In the genomic region with DNA sequence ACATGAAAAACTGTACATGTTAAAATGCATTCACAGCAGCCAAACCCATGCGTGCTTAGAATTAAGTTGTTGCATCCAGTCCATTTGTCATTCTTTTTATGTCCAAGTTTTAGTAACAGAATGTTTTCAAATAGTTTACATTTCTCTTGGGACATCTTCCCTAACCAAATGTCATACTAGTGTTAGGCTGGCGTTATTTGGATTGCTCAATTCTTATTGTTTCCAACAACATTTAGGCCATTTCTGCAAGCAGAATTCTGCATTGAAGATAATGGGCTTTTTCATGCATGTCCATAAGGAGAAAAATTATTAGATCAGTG, we compare ENCODE assay signal across 11 cellular contexts.
"Had no signal": no experiment of that assay in that cellular context is flagged by ENCODE, and none has a peak within 500 bp of the region (broad histone marks: within the 10 kb centered on the region; RNA-seq: fewer than 3 reads in every experiment).

No MANE protein-coding gene starts in this region.

- H3K4me1 ChIP-seq: ascending aorta had no signal

- H3K9me3 ChIP-seq: ascending aorta had no signal

- H3K36me3 ChIP-seq: ascending aorta had no signal

- ATAC-seq: activated CD4-positive, alpha-beta T cell treated with anti-CD3 and anti-CD28 coated beads for 36 hours; stimulated activated naive B cell treated with anti-CD40 and anti-IgM and Interleukin-4, amounts not matched to agents 10 μg/mL and 1 μg/mL and 100 μg/mL, for 72 hours had no signal

- DNase-seq: activated CD4-positive, alpha-beta memory T cell treated with anti-CD3 and anti-CD28 coated beads, Interleukin-2, amount 10 ng/mL, durations not matched to agents 7 days and 5 days; activated CD4-positive, alpha-beta T cell treated with anti-CD3 and anti-CD28 coated beads for 36 hours; activated T-cell treated with anti-CD3 and anti-CD28 coated beads, Interleukin-2, amount 50 U/mL, for 48 hours; foreskin melanocyte; kidney; naive B cell; posterior cingulate gyrus; stimulated activated naive B cell treated with anti-CD40 and anti-IgM and Interleukin-4, amounts not matched to agents 10 μg/mL and 1 μg/mL and 100 μg/mL, for 72 hours; T-helper 9 cell; trophoblast cell had no signal

- H3K27me3 ChIP-seq: ascending aorta had no signal

- H3K27ac ChIP-seq: ascending aorta had no signal

- H3K4me3 ChIP-seq: ascending aorta had no signal
